ENCODE assay signal across 19 cellular contexts in the genomic region with DNA sequence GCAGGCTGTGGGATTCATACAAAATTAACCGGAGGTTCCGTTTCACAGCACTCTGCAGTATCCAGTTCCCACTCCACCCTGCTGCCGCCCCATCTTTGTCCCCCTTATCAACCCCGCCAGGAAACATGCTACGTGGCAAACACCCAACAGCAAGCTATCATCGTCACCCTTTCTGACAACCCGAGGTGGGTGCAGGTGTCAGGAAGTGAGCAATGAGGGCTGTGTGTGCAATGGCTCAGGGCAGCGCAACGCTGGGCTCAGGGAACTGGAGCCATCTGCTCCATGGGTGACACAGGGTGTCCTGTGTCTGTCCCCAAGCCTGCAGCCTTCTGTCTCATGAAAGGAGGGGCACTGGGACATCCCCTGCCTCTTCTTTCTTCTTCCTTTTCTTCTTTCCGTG.
DNase-seq lines count a peak whose midpoint lies in the region; ATAC-seq and TF ChIP-seq lines count a peak whose summit lies in the region.
"Had no signal": no experiment of that assay in that cellular context is flagged by ENCODE, and none has a peak within 500 bp of the region (broad histone marks: within the 10 kb centered on the region; RNA-seq: fewer than 3 reads in every experiment).

No MANE protein-coding gene starts in this region.

- H3K4me3 Mint-ChIP-seq in CD8-positive, alpha-beta T cell = no peak overlapping the region
- no peak overlapping the region for H3K4me3 Mint-ChIP-seq in activated CD8-positive, alpha-beta T cell treated with anti-CD3 and anti-CD28 coated beads, Interleukin-2, amount 10 ng/mL, durations not matched to agents 7 days and 5 days
- H3K4me3 Mint-ChIP-seq in neural crest cell (no peak overlapping the region), endodermal cell (no peak overlapping the region)
- H3K4me3 Mint-ChIP-seq: CD4-positive, alpha-beta T cell had no signal

- H3K9me3 ChIP-seq in BLaER1 (no peaks in the 10 kb centered on the region), endodermal cell (ENCODE audit: control insufficient read depth, low read length) (no peaks in the 10 kb centered on the region)
- H3K9me3 ChIP-seq in CD8-positive, alpha-beta T cell (ENCODE audit: low read length) = no peaks in the 10 kb centered on the region
- H3K9me3 ChIP-seq: BE2C, Peyer's patch, SJCRH30 had no signal

- no peaks in the 10 kb centered on the region for H3K9me3 Mint-ChIP-seq in CD8-positive, alpha-beta T cell
- H3K9me3 Mint-ChIP-seq in activated CD8-positive, alpha-beta T cell treated with anti-CD3 and anti-CD28 coated beads, Interleukin-2, amount 10 ng/mL, durations not matched to agents 7 days and 5 days (ENCODE audit: insufficient read depth) = no peaks in the 10 kb centered on the region
- no peaks in the 10 kb centered on the region for H3K9me3 Mint-ChIP-seq in neural crest cell
- no peaks in the 10 kb centered on the region for H3K9me3 Mint-ChIP-seq in endodermal cell
- H3K9me3 Mint-ChIP-seq: CD4-positive, alpha-beta T cell had no signal

- DNase-seq in CD8-positive, alpha-beta T cell = no peak
- DNase-seq in activated CD8-positive, alpha-beta T cell treated with anti-CD3 and anti-CD28 coated beads, Interleukin-2, amount 10 ng/mL, durations not matched to agents 7 days and 5 days = no peak
- DNase-seq in neural crest cell (ENCODE audit: low read depth, low spot score) (no peak), endodermal cell (no peak), cerebellar nuclear complex (lab: John Stamatoyannopoulos, UW) (no peak)
- no peak for DNase-seq in activated CD8-positive, alpha-beta memory T cell treated with anti-CD3 and anti-CD28 coated beads, Interleukin-2, amount 50 U/mL, for 4 hours
- DNase-seq: BE2C; CD4-positive, alpha-beta T cell; DMS153; MM.1S; NCI-H1105; NCI-H2029 treated with DMSO at 0.1 percent for 48 hours; NCI-H226; NCI-H510A treated with DMSO at 0.1 percent for 48 hours; NCI-H774; NK-92 treated with Interleukin-12 subunit alpha and Interleukin-12 subunit beta, amount 100 ng/mL, for 24 hours; SJCRH30 had no signal

- H3K9ac ChIP-seq in BLaER1 (peak overlapping the region; percentile 74), endodermal cell (ENCODE audit: extremely low read depth, low read length, poor library complexity, severe bottlenecking) (no peak overlapping the region)

- no peak for TF ChIP-seq CTCF in CD8-positive, alpha-beta T cell (IDR thresholded peaks at IDR 0.05)
- TF ChIP-seq CTCF in neural crest cell (conservative IDR thresholded peaks at IDR 0.05) (no peak), endodermal cell (conservative IDR thresholded peaks at IDR 0.05) (no peak)

- no peaks in the 10 kb centered on the region for H3K36me3 Mint-ChIP-seq in CD8-positive, alpha-beta T cell
- H3K36me3 Mint-ChIP-seq in activated CD8-positive, alpha-beta T cell treated with anti-CD3 and anti-CD28 coated beads, Interleukin-2, amount 10 ng/mL, durations not matched to agents 7 days and 5 days (ENCODE audit: low read depth) = no peaks in the 10 kb centered on the region
- H3K36me3 Mint-ChIP-seq in neural crest cell (ENCODE audit: low read depth) = no peaks in the 10 kb centered on the region
- H3K36me3 Mint-ChIP-seq in endodermal cell (ENCODE audit: low read depth) = no peaks in the 10 kb centered on the region

- H3K27ac ChIP-seq in BLaER1 (peak overlapping the region; percentile 96), endodermal cell (ENCODE audit: low read depth, low read length) (no peak overlapping the region)
- no peak overlapping the region for H3K27ac ChIP-seq in CD8-positive, alpha-beta T cell (ENCODE audit: low read depth, low read length)
- H3K27ac ChIP-seq: Peyer's patch, SJCRH30 had no signal

- POLR2A ChIA-PET in CD8-positive, alpha-beta T cell (lab: Charles Lee) = no interaction called here
- POLR2A ChIA-PET in activated CD8-positive, alpha-beta T cell treated with anti-CD3 and anti-CD28 coated beads, Interleukin-2, amount 10 ng/mL, durations not matched to agents 7 days and 5 days (lab: Charles Lee) = no interaction called here

- CTCF ChIA-PET in CD8-positive, alpha-beta T cell (lab: Charles Lee) = no interaction called here
- CTCF ChIA-PET in activated CD8-positive, alpha-beta T cell treated with anti-CD3 and anti-CD28 coated beads, Interleukin-2, amount 10 ng/mL, durations not matched to agents 7 days and 5 days (lab: Charles Lee) = no interaction called here

- peaks cover 3% of the 10 kb centered on the region for H3K27me3 Mint-ChIP-seq in CD8-positive, alpha-beta T cell (ENCODE audit: low read depth)
- peaks cover 4% of the 10 kb centered on the region for H3K27me3 Mint-ChIP-seq in activated CD8-positive, alpha-beta T cell treated with anti-CD3 and anti-CD28 coated beads, Interleukin-2, amount 10 ng/mL, durations not matched to agents 7 days and 5 days (ENCODE audit: low read depth)
- H3K27me3 Mint-ChIP-seq in neural crest cell (ENCODE audit: low read depth) (peaks cover 8% of the 10 kb centered on the region), endodermal cell (ENCODE audit: insufficient read depth) (peaks cover 2% of the 10 kb centered on the region)
- H3K27me3 Mint-ChIP-seq: CD4-positive, alpha-beta T cell had no signal

- ATAC-seq in CD8-positive, alpha-beta T cell = peak; percentile 26
- ATAC-seq in activated CD8-positive, alpha-beta T cell treated with anti-CD3 and anti-CD28 coated beads, Interleukin-2, amount 10 ng/mL, durations not matched to agents 7 days and 5 days = peak; percentile 14

- no peak overlapping the region for H3K27ac Mint-ChIP-seq in CD8-positive, alpha-beta T cell
- H3K27ac Mint-ChIP-seq in activated CD8-positive, alpha-beta T cell treated with anti-CD3 and anti-CD28 coated beads, Interleukin-2, amount 10 ng/mL, durations not matched to agents 7 days and 5 days = no peak overlapping the region
- peak overlapping the region; percentile 74 for H3K27ac Mint-ChIP-seq in neural crest cell (ENCODE audit: unreplicated experiment)
- no peak overlapping the region for H3K27ac Mint-ChIP-seq in endodermal cell
- H3K27ac Mint-ChIP-seq: CD4-positive, alpha-beta T cell had no signal

- intact Hi-C loops in CD8-positive, alpha-beta T cell (cut with DNase I, micrococcal nuclease) = no loop called here

- H3K27me3 ChIP-seq in BLaER1 (no peaks in the 10 kb centered on the region), endodermal cell (ENCODE audit: control insufficient read depth, insufficient read depth, low read length, poor library complexity, severe bottlenecking) (no peaks in the 10 kb centered on the region)
- no peaks in the 10 kb centered on the region for H3K27me3 ChIP-seq in CD8-positive, alpha-beta T cell (ENCODE audit: insufficient read depth, low read length)
- H3K27me3 ChIP-seq: BE2C, Peyer's patch had no signal

- WGBS in endodermal cell (ENCODE audit: insufficient coverage in 1 of 2, insufficient read length in 1 of 2), 2 experiments = 91 to 94% methylated on average over 3 to 10 of the region's 10 CpGs

- peak overlapping the region; percentile 84 for H3K4me2 ChIP-seq in BLaER1

- H3K36me3 ChIP-seq in BLaER1 = peaks cover 54% of the 10 kb centered on the region
- no peaks in the 10 kb centered on the region for H3K36me3 ChIP-seq in CD8-positive, alpha-beta T cell (ENCODE audit: insufficient read depth, low read length)
- no peaks in the 10 kb centered on the region for H3K36me3 ChIP-seq in endodermal cell (ENCODE audit: control insufficient read depth, insufficient read depth, low read length)
- H3K36me3 ChIP-seq: BE2C, Peyer's patch, SJCRH30 had no signal

- H3K4me1 ChIP-seq in BLaER1 (peaks cover 100% of the 10 kb centered on the region), endodermal cell (ENCODE audit: control insufficient read depth, insufficient read depth, low read length) (no peaks in the 10 kb centered on the region)
- H3K4me1 ChIP-seq in CD8-positive, alpha-beta T cell (ENCODE audit: insufficient read depth, low read length) = no peaks in the 10 kb centered on the region
- H3K4me1 ChIP-seq: BE2C, Peyer's patch, SJCRH30 had no signal

- H4K20me1 ChIP-seq in BLaER1 = no peaks in the 10 kb centered on the region

- peaks cover 6% of the 10 kb centered on the region for H3K4me1 Mint-ChIP-seq in CD8-positive, alpha-beta T cell (ENCODE audit: low read depth)
- H3K4me1 Mint-ChIP-seq in activated CD8-positive, alpha-beta T cell treated with anti-CD3 and anti-CD28 coated beads, Interleukin-2, amount 10 ng/mL, durations not matched to agents 7 days and 5 days (ENCODE audit: low read depth) = peaks cover 2% of the 10 kb centered on the region
- H3K4me1 Mint-ChIP-seq in neural crest cell (peaks cover 11% of the 10 kb centered on the region), endodermal cell (peaks cover 6% of the 10 kb centered on the region)

- H3K4me3 ChIP-seq in BLaER1 = peak overlapping the region; percentile 20; the same call in 1 of the 2 replicates
- no peak overlapping the region for H3K4me3 ChIP-seq in CD8-positive, alpha-beta T cell (ENCODE audit: low read depth, low read length)
- H3K4me3 ChIP-seq in endodermal cell (ENCODE audit: low read length) = no peak overlapping the region
- H3K4me3 ChIP-seq: Peyer's patch, SJCRH30 had no signal
